ENCODE assay signal across 10 cellular contexts in genomic region chr3:45105855-45106655, GRCh38. TPM values are rescaled to one million over a fixed set of nuclear protein-coding genes. Genes with fewer than 3 reads are reported as not detected.
DNase-seq lines count a peak whose midpoint lies in the region; ATAC-seq, FAIRE-seq and TF ChIP-seq lines count a peak whose summit lies in the region.
"Had no signal": no experiment of that assay in that cellular context is flagged by ENCODE, and none has a peak within 500 bp of the region (broad histone marks: within the 10 kb centered on the region; RNA-seq: fewer than 3 reads in every experiment).

No MANE protein-coding gene starts in this region.

- intact Hi-C loops in MCF 10A (cut with micrococcal nuclease) (no loop called here), breast epithelium (cut with DNase I; ENCODE audit: low total_unique reads) (no loop called here), Calu3 (cut with micrococcal nuclease; ENCODE audit: unreplicated experiment) (no loop called here)

- no TSS peak for BruUV-seq in MCF 10A (replicated peaks; lab: Mats Ljungman, UMichigan)
- no TSS peak for BruUV-seq in Calu3 (replicated peaks; lab: Mats Ljungman, UMichigan)

- no peak for TF ChIP-seq POLR2A in breast epithelium (IDR thresholded peaks at IDR 0.05)

- H3K4me3 ChIP-seq in breast epithelium: no peak overlapping the region
- H3K4me3 ChIP-seq: pancreas had no signal

- CTCF ChIA-PET in MCF 10A (lab: Yijun Ruan, JAX) (interaction anchor here (1.2 kb wide), 1 partner anchor 66 kb away, joined by 4 read pairs; no protein-coding TSS in a partner anchor), Calu3 (lab: Charles Lee) (no interaction called here)

- H3K27ac Mint-ChIP-seq in MCF 10A (ENCODE audit: low read depth, unreplicated experiment): peak overlapping the region; percentile 37
- peak overlapping the region in 5 of 6 donors; percentile 14 to 84 (median 43) for H3K27ac Mint-ChIP-seq in immature natural killer cell
- no peak overlapping the region for H3K27ac Mint-ChIP-seq in Calu3 (ENCODE audit: unreplicated experiment)

- H3K36me3 Mint-ChIP-seq in MCF 10A (ENCODE audit: insufficient read depth, unreplicated experiment) (peaks cover 75% of the 10 kb centered on the region), immature natural killer cell (peaks cover 0 to 4% (median 0%) of the 10 kb centered on the region in 3 donors), Calu3 (ENCODE audit: insufficient read depth, unreplicated experiment) (peaks cover 36% of the 10 kb centered on the region)

- POLR2A ChIA-PET in MCF 10A (lab: Yijun Ruan, JAX): interaction anchor here (0.6 to 1.1 kb wide), 3 partner anchors 8 to 25 kb away, joined by 3 read pairs; no protein-coding TSS in a partner anchor

- H3K9me3 ChIP-seq in breast epithelium: no peaks in the 10 kb centered on the region
- H3K9me3 ChIP-seq: BE2C, pancreas had no signal

- H3K4me1 ChIP-seq in breast epithelium: no peaks in the 10 kb centered on the region
- H3K4me1 ChIP-seq: BE2C, pancreas had no signal

- no peak overlapping the region for H3K4me3 Mint-ChIP-seq in MCF 10A (ENCODE audit: unreplicated experiment)
- peak overlapping the region; percentile 44 to 68 (median 54) for H3K4me3 Mint-ChIP-seq in immature natural killer cell
- no peak overlapping the region for H3K4me3 Mint-ChIP-seq in Calu3 (ENCODE audit: low read depth, unreplicated experiment)

- no peaks in the 10 kb centered on the region for H3K36me3 ChIP-seq in breast epithelium
- H3K36me3 ChIP-seq: BE2C had no signal

- no peak overlapping the region for H3K27ac ChIP-seq in breast epithelium
- H3K27ac ChIP-seq: pancreas had no signal

- FAIRE-seq in urothelium cell line (lab: Jason Lieb, UNC): no peak
- FAIRE-seq: pancreas had no signal

- peaks cover 18% of the 10 kb centered on the region for H3K4me1 Mint-ChIP-seq in MCF 10A (ENCODE audit: insufficient read depth, unreplicated experiment)
- peaks cover 69 to 80% of the 10 kb centered on the region in 2 donors for H3K4me1 Mint-ChIP-seq in immature natural killer cell
- peaks cover 20% of the 10 kb centered on the region for H3K4me1 Mint-ChIP-seq in Calu3 (ENCODE audit: low read depth, unreplicated experiment)

- H3K27me3 ChIP-seq in breast epithelium: no peaks in the 10 kb centered on the region
- H3K27me3 ChIP-seq: BE2C, pancreas had no signal

- TF ChIP-seq CTCF in MCF 10A (IDR thresholded peaks at IDR 0.05; ENCODE audit: unreplicated experiment): no peak
- TF ChIP-seq CTCF in breast epithelium (IDR thresholded peaks at IDR 0.05): no peak
- TF ChIP-seq CTCF in Calu3 (IDR thresholded peaks at IDR 0.05; ENCODE audit: unreplicated experiment): no peak

- no peaks in the 10 kb centered on the region for H3K9me3 Mint-ChIP-seq in MCF 10A (ENCODE audit: unreplicated experiment)
- no peaks in the 10 kb centered on the region for H3K9me3 Mint-ChIP-seq in immature natural killer cell
- no peaks in the 10 kb centered on the region for H3K9me3 Mint-ChIP-seq in Calu3 (ENCODE audit: low read depth, unreplicated experiment)

- DNase-seq in MCF 10A (ENCODE audit: unreplicated experiment): peak; percentile 58
- no peak for DNase-seq in breast epithelium (ENCODE audit: low spot score in 2 of 2)
- DNase-seq in activated T-cell treated with anti-CD3 and anti-CD28 coated beads for 4 hours: peak; percentile 38
- DNase-seq in immature natural killer cell: peak; percentile 78 to 82 (median 78)
- peak; percentile 81 for DNase-seq in urothelium cell line (ENCODE audit: low spot score)
- DNase-seq in Calu3: no peak
- DNase-seq in NCI-H2196 (lab: John Stamatoyannopoulos, UW; ENCODE audit: unreplicated experiment): no peak
- DNase-seq: BE2C, pancreas had no signal

- H3K27me3 Mint-ChIP-seq in MCF 10A (ENCODE audit: insufficient read depth, unreplicated experiment): no peaks in the 10 kb centered on the region
- peaks cover 6 to 15% (median 15%) of the 10 kb centered on the region in 3 donors for H3K27me3 Mint-ChIP-seq in immature natural killer cell (ENCODE audit: low read depth in 3 of 3)
- H3K27me3 Mint-ChIP-seq in Calu3 (ENCODE audit: unreplicated experiment): no peaks in the 10 kb centered on the region

- no peak for ATAC-seq in GM18861 (IDR thresholded peaks at IDR 0.05; ENCODE audit: unreplicated experiment)

RNA-seq across cellular contexts. Expression of gene CDCP1, which starts 40.1 kb away (rescaled TPM):
- total RNA-seq in MCF 10A (2022) (180 and 208 TPM in 2 replicates), breast epithelium (10 to 100 TPM in 1 of 3 donors, 1 to 10 TPM in 2; 1.9 to 11.3 (median 8.5) TPM), Calu3 (2022) (66.4 and 66.9 TPM in 2 replicates)
- 1 to 10 TPM; 1.1 to 3.3 (median 2.0) TPM for polyA plus RNA-seq in immature natural killer cell

Comparison
In these comparisons a context has a peak if more than half of its experiments do, and no peak if none do; other contexts are left out.
1. DNase-seq: peak in MCF 10A (single experiment), activated T-cell treated with anti-CD3 and anti-CD28 coated beads for 4 hours (single experiment), immature natural killer cell (3 of 3) and urothelium cell line (single experiment); none in breast epithelium (0 of 2), Calu3 (single experiment) and NCI-H2196 (single experiment).
2. H3K4me3 Mint-ChIP-seq: peak in immature natural killer cell (5 of 5); none in MCF 10A (single experiment) and Calu3 (single experiment).